ENCODE assay signal across 23 cellular contexts in genomic region chr2:135162377-135162776, GRCh38.
DNase-seq lines count a peak whose midpoint lies in the region; FAIRE-seq and TF ChIP-seq lines count a peak whose summit lies in the region.
"Had no signal": no experiment of that assay in that cellular context is flagged by ENCODE, and none has a peak within 500 bp of the region (broad histone marks: within the 10 kb centered on the region; RNA-seq: fewer than 3 reads in every experiment).

No MANE protein-coding gene starts in this region.

- no peaks in the 10 kb centered on the region for H3K27me3 ChIP-seq in OCI-LY3 (ENCODE audit: low read depth, low read length)
- H3K27me3 ChIP-seq: BLaER1, upper lobe of right lung had no signal

- H4K20me1 ChIP-seq in OCI-LY3 (ENCODE audit: insufficient read depth, low read length) = 0 out of 2 replicates have a peak, but pooled peaks cover 7% of the 10 kb centered on the region
- H4K20me1 ChIP-seq: BLaER1 had no signal

- peak overlapping the region; percentile 48 for H3K4me2 ChIP-seq in OCI-LY3 (ENCODE audit: low read length)
- H3K4me2 ChIP-seq: BLaER1 had no signal

- H3K4me3 ChIP-seq in OCI-LY3 (ENCODE audit: low read length) = 0 out of 2 replicates have a peak overlapping the region, but pooled peaks have one; percentile 22
- H3K4me3 ChIP-seq: BLaER1, left ventricle myocardium inferior, skin epidermis, upper lobe of right lung had no signal

- peaks cover 33% of the 10 kb centered on the region for H3K36me3 ChIP-seq in OCI-LY3 (replicated peaks; ENCODE audit: low read depth, low read length)

- H3K9me3 ChIP-seq in OCI-LY3 (ENCODE audit: insufficient read depth, low read length) = no peaks in the 10 kb centered on the region
- H3K9me3 ChIP-seq: BLaER1, left ventricle myocardium inferior, upper lobe of right lung had no signal

- no peaks in the 10 kb centered on the region for H3K79me2 ChIP-seq in OCI-LY3 (ENCODE audit: low read length)

- TF ChIP-seq CTCF in C4-2B (conservative IDR thresholded peaks at IDR 0.05) = 0 out of 2 replicates have a peak, but pooled peaks have one; percentile 5
- no peak for TF ChIP-seq CTCF in OCI-LY3 (IDR thresholded peaks at IDR 0.05; ENCODE audit: low read depth, low read length)

- H3K9ac ChIP-seq in OCI-LY3 (ENCODE audit: low read length) = no peak overlapping the region
- H3K9ac ChIP-seq: BLaER1 had no signal

- H2AFZ ChIP-seq in OCI-LY3 (ENCODE audit: low read depth, low read length) = no peak overlapping the region

- no peak for TF ChIP-seq POLR2A in GM12892 (IDR thresholded peaks at IDR 0.05; ENCODE audit: low read depth, low read length)

- DNase-seq in GM12892 (ENCODE audit: insufficient read length) (no peak), epithelial cell of prostate (ENCODE audit: low read depth, low spot score) (peak; percentile 40), dedifferentiated amniotic fluid mesenchymal stem cell (ENCODE audit: extremely low spot score) (no peak), NCI-H526 (lab: John Stamatoyannopoulos, UW) (no peak), GM19240 (ENCODE audit: insufficient read length, low spot score) (no peak)
- DNase-seq: activated B cell treated with CpG ODN at 0.5 μM for 24 hours; activated CD4-positive, alpha-beta T cell treated with anti-CD3 and anti-CD28 coated beads, Interleukin-2, amount 50 U/mL, for 48 hours; activated effector memory CD4-positive, alpha-beta T cell treated with Interleukin-2 at 50 U/mL for 16 hours; Calu3; cerebellar nuclear complex; erythroblast; foreskin fibroblast; KBM-7; left ventricle myocardium inferior; naive thymus-derived CD4-positive, alpha-beta T cell; NCI-H1436; nucleus accumbens; stimulated activated CD4-positive, alpha-beta T cell treated with anti-CD3 and anti-CD28 coated beads, Interleukin-2, amount 100 ng/mL, for 24 hours; upper lobe of right lung had no signal

- H3K4me1 ChIP-seq in OCI-LY3 (ENCODE audit: low read length) = peaks cover 21% of the 10 kb centered on the region
- H3K4me1 ChIP-seq: BLaER1, left ventricle myocardium inferior, upper lobe of right lung had no signal

- H3K27ac ChIP-seq in C4-2B (peak overlapping the region; percentile 96), OCI-LY3 (ENCODE audit: low read length) (no peak overlapping the region), epithelial cell of prostate (peak overlapping the region; percentile 0)
- H3K27ac ChIP-seq: BLaER1, left ventricle myocardium inferior, upper lobe of right lung had no signal

- peak; percentile 61 for FAIRE-seq in GM12892 (lab: Jason Lieb, UNC)
